ENCODE assay signal across 28 cellular contexts in genomic region chr14:88504602-88505001, GRCh38. TPM values are rescaled to one million over a fixed set of nuclear protein-coding genes. Genes with fewer than 3 reads are reported as not detected.
"Had no signal": no experiment of that assay in that cellular context is flagged by ENCODE, and none has a peak within 500 bp of the region (broad histone marks: within the 10 kb centered on the region; RNA-seq: fewer than 3 reads in every experiment).

No MANE protein-coding gene starts in this region.

- H3K36me3 Mint-ChIP-seq: immature natural killer cell; memory B cell; naive B cell; natural killer cell treated with Interleukin-12 subunit alpha and Interleukin-12 subunit beta and Interleukin-15 and Interleukin-18, amount 100 ng/mL, for 72 hours; stimulated activated effector memory CD8-positive, alpha-beta T cell treated with anti-CD3 and anti-CD28 coated beads, Interleukin-12 subunit alpha, Interleukin-12 subunit beta, amount 100 ng/mL, for 72 hours had no signal

- H3K9me3 ChIP-seq: esophagus muscularis mucosa, prostate gland, sigmoid colon, stomach, thyroid gland had no signal

- H3K4me1 ChIP-seq: esophagus muscularis mucosa, foreskin keratinocyte, neural progenitor cell, parathyroid adenoma, prostate gland, sigmoid colon, stomach, thyroid gland had no signal

- H3K27ac Mint-ChIP-seq: dendritic cell treated with granulocyte-macrophage colony-stimulating factor and Interleukin-4, amounts not matched to agents 40 ng/mL and 50 ng/mL, for 4 days; immature natural killer cell; memory B cell; naive B cell; natural killer cell treated with Interleukin-12 subunit alpha and Interleukin-12 subunit beta and Interleukin-15 and Interleukin-18, amount 100 ng/mL, for 72 hours; neural progenitor cell; stimulated activated effector memory CD8-positive, alpha-beta T cell treated with anti-CD3 and anti-CD28 coated beads, Interleukin-12 subunit alpha, Interleukin-12 subunit beta, amount 100 ng/mL, for 72 hours had no signal

- H3K4me3 Mint-ChIP-seq: dendritic cell treated with granulocyte-macrophage colony-stimulating factor and Interleukin-4, amounts not matched to agents 40 ng/mL and 50 ng/mL, for 4 days; immature natural killer cell; memory B cell; naive B cell; natural killer cell treated with Interleukin-12 subunit alpha and Interleukin-12 subunit beta and Interleukin-15 and Interleukin-18, amount 100 ng/mL, for 72 hours; neural progenitor cell; stimulated activated effector memory CD8-positive, alpha-beta T cell treated with anti-CD3 and anti-CD28 coated beads, Interleukin-12 subunit alpha, Interleukin-12 subunit beta, amount 100 ng/mL, for 72 hours had no signal

- H3K36me3 ChIP-seq: neural progenitor cell, prostate gland had no signal

- ATAC-seq: foreskin keratinocyte; left lobe of liver; natural killer cell treated with Interleukin-12 subunit alpha and Interleukin-12 subunit beta and Interleukin-15 and Interleukin-18, amount 100 ng/mL, for 72 hours; stimulated activated effector memory CD8-positive, alpha-beta T cell treated with anti-CD3 and anti-CD28 coated beads, Interleukin-12 subunit alpha, Interleukin-12 subunit beta, amount 100 ng/mL, for 72 hours had no signal

- DNase-seq: caudate nucleus; cerebellar nuclear complex; effector memory CD4-positive, alpha-beta T cell; foreskin keratinocyte; glutamatergic neuron; hypothalamus; immature natural killer cell; islet precursor cell; kidney glomerular epithelial cell; naive B cell; right cardiac atrium; sigmoid colon; stimulated activated CD4-positive, alpha-beta T cell treated with anti-CD3 and anti-CD28 coated beads, Interleukin-2, amount 100 ng/mL, for 24 hours; stimulated activated CD4-positive, alpha-beta T cell treated with anti-CD3 and anti-CD28 coated beads, Interleukin-4, amount 100 ng/mL, for 24 hours; stimulated activated naive CD4-positive, alpha-beta T cell treated with Interleukin-2 at 50 U/mL for 16 hours; stomach; thyroid gland had no signal

- H3K4me1 Mint-ChIP-seq: immature natural killer cell; memory B cell; naive B cell; stimulated activated effector memory CD8-positive, alpha-beta T cell treated with anti-CD3 and anti-CD28 coated beads, Interleukin-12 subunit alpha, Interleukin-12 subunit beta, amount 100 ng/mL, for 72 hours had no signal

- H3K27me3 ChIP-seq: esophagus muscularis mucosa, foreskin keratinocyte, neural progenitor cell, sigmoid colon, stomach, thyroid gland had no signal

- H3K27ac ChIP-seq: esophagus muscularis mucosa, foreskin keratinocyte, neural progenitor cell, parathyroid adenoma, prostate gland, sigmoid colon, stomach, thyroid gland had no signal

- H3K4me3 ChIP-seq: esophagus muscularis mucosa, lung, neural progenitor cell, prostate gland, sigmoid colon, stomach, thyroid gland had no signal

- H3K9me3 Mint-ChIP-seq: dendritic cell treated with granulocyte-macrophage colony-stimulating factor and Interleukin-4, amounts not matched to agents 40 ng/mL and 50 ng/mL, for 4 days; immature natural killer cell; memory B cell; naive B cell; natural killer cell treated with Interleukin-12 subunit alpha and Interleukin-12 subunit beta and Interleukin-15 and Interleukin-18, amount 100 ng/mL, for 72 hours; neural progenitor cell; stimulated activated effector memory CD8-positive, alpha-beta T cell treated with anti-CD3 and anti-CD28 coated beads, Interleukin-12 subunit alpha, Interleukin-12 subunit beta, amount 100 ng/mL, for 72 hours had no signal

RNA-seq across cellular contexts. Expression of gene PTPN21, which starts 50.2 kb away (rescaled TPM):
- total RNA-seq: mononuclear cell had no signal
- polyA plus RNA-seq: immature natural killer cell had no signal
